Comparison of ENCODE assay signal across 11 cellular contexts in the genomic region with DNA sequence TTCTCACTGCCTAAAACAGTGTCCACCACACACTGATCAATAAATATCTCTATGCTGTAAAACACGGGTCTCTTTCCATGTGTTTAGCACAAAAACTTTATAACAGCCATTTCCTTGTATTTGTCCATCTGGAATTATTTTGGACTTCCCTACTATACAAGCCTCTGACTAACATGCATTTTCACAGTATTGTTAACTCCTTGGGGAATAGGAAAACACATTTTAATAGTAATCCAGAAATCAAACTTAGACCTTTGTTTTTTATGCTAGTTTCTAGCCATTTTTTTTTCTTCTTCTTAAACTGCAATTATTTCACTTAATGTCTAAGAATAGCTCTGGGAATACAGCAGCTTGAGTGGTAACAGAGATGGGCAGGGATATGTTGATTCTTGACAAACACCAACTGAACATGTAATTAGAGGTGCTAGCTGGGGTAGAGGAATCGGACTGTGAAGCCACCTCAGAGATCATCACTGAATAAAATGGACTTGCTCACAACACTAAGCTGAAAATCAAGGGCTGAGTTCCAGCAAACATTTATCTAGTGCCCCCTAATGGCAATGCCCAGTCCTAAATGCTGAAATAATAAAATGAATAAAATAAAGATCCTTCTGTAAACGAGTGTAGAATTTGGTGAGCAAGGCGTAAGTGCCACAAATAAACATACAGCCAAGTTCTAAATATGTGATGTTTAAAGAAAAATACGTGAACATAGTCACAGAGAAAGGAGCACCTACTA.
A peak's percentile ranks its signal among the peaks of the same experiment; 100 is the strongest.
DNase-seq lines count a peak whose midpoint lies in the region; ATAC-seq, FAIRE-seq and TF ChIP-seq lines count a peak whose summit lies in the region.
"Had no signal": no experiment of that assay in that cellular context is flagged by ENCODE, and none has a peak within 500 bp of the region (broad histone marks: within the 10 kb centered on the region; RNA-seq: fewer than 3 reads in every experiment).

No MANE protein-coding gene starts in this region.

- FAIRE-seq in G401.6 (lab: Jason Lieb, UNC): peak; percentile 70

- peaks cover 11% of the 10 kb centered on the region for H3K4me1 Mint-ChIP-seq in nephron progenitor cell
- no peaks in the 10 kb centered on the region for H3K4me1 Mint-ChIP-seq in stimulated activated naive CD8-positive, alpha-beta T cell treated with anti-CD3 and anti-CD28 coated beads, Interleukin-15, amount 100 ng/mL, for 72 hours

- H3K4me3 ChIP-seq in choroid plexus epithelial cell (ENCODE audit: low read depth, low read length): no peak overlapping the region
- H3K4me3 ChIP-seq: lung had no signal

- TF ChIP-seq CTCF in choroid plexus epithelial cell (conservative IDR thresholded peaks at IDR 0.05; ENCODE audit: low read depth, low read length) (peak; percentile 81), nephron progenitor cell (IDR thresholded peaks at IDR 0.05) (peak; percentile 52)

- H3K4me3 Mint-ChIP-seq in nephron progenitor cell: no peak overlapping the region
- no peak overlapping the region for H3K4me3 Mint-ChIP-seq in stimulated activated naive CD8-positive, alpha-beta T cell treated with anti-CD3 and anti-CD28 coated beads, Interleukin-15, amount 100 ng/mL, for 72 hours

- no peaks in the 10 kb centered on the region for H3K9me3 Mint-ChIP-seq in nephron progenitor cell
- peaks cover 0 to 10% of the 10 kb centered on the region in 2 donors for H3K9me3 Mint-ChIP-seq in stimulated activated naive CD8-positive, alpha-beta T cell treated with anti-CD3 and anti-CD28 coated beads, Interleukin-15, amount 100 ng/mL, for 72 hours

- H3K36me3 Mint-ChIP-seq in nephron progenitor cell (ENCODE audit: low read depth): no peaks in the 10 kb centered on the region

- ATAC-seq in stimulated activated naive CD8-positive, alpha-beta T cell treated with anti-CD3 and anti-CD28 coated beads, Interleukin-15, amount 100 ng/mL, for 72 hours: no peak
- no peak for ATAC-seq in HG03460 (IDR thresholded peaks at IDR 0.05; ENCODE audit: unreplicated experiment)
- ATAC-seq in HG03139 (IDR thresholded peaks at IDR 0.05; ENCODE audit: unreplicated experiment): no peak

- H3K27ac Mint-ChIP-seq in nephron progenitor cell: no peak overlapping the region
- H3K27ac Mint-ChIP-seq in stimulated activated naive CD8-positive, alpha-beta T cell treated with anti-CD3 and anti-CD28 coated beads, Interleukin-15, amount 100 ng/mL, for 72 hours: no peak overlapping the region

- peak; percentile 40 for DNase-seq in M059J (ENCODE audit: low read depth)
- DNase-seq in choroid plexus epithelial cell (ENCODE audit: low read depth): peak; percentile 86
- no peak for DNase-seq in nephron progenitor cell
- DNase-seq in stimulated activated naive CD8-positive, alpha-beta T cell treated with anti-CD3 and anti-CD28 coated beads, Interleukin-15, amount 100 ng/mL, for 72 hours: no peak
- no peak for DNase-seq in NCI-H2081 treated with DMSO at 0.1 percent for 48 hours (lab: John Stamatoyannopoulos, UW)
- DNase-seq: activated T-cell treated with anti-CD3 and anti-CD28 coated beads, Interleukin-2, amount 50 U/mL, for 48 hours; NCI-H2107 had no signal

- peaks cover 11% of the 10 kb centered on the region for H3K27me3 Mint-ChIP-seq in nephron progenitor cell (ENCODE audit: low read depth, poor library complexity)
- peaks cover 8% of the 10 kb centered on the region for H3K27me3 Mint-ChIP-seq in stimulated activated naive CD8-positive, alpha-beta T cell treated with anti-CD3 and anti-CD28 coated beads, Interleukin-15, amount 100 ng/mL, for 72 hours

Comparison
In these comparisons a context has a peak if more than half of its experiments do, and no peak if none do; other contexts are left out.
1. DNase-seq: peak in M059J (single experiment) and choroid plexus epithelial cell (single experiment); none in nephron progenitor cell (single experiment), stimulated activated naive CD8-positive, alpha-beta T cell treated with anti-CD3 and anti-CD28 coated beads, Interleukin-15, amount 100 ng/mL, for 72 hours (0 of 2) and NCI-H2081 treated with DMSO at 0.1 percent for 48 hours (single experiment).